In the genomic region with DNA sequence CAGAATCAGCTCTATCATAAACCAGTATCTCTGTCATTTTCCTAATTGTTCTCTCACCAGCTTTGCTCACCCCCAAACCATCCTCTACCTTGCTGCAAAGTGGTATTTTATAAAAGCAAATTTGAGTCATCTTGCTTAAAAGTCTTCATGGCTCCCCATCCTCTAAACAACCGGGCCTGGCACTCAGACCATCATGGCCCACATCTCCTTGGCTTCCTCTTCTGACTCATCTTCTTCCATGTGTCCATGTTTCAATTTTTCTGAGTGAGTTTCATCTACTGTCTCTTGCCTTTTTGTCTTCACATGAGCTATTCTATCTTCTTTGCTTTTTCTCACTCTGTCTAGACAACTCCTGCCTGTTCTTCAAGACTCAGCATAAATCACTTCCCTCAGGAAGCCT, we compare ENCODE assay signal across 9 cellular contexts. TPM values are rescaled to one million over a fixed set of nuclear protein-coding genes. Genes with fewer than 3 reads are reported as not detected.
"Had no signal": no experiment of that assay in that cellular context is flagged by ENCODE, and none has a peak within 500 bp of the region (broad histone marks: within the 10 kb centered on the region; RNA-seq: fewer than 3 reads in every experiment).

No MANE protein-coding gene starts in this region.

- DNase-seq: GOT3, H7, HFFc6, KG1 had no signal

- H3K9me3 ChIP-seq: HAP-1 had no signal

- H3K36me3 ChIP-seq: HAP-1 had no signal

- ATAC-seq: HCT116 had no signal

- H3K4me3 ChIP-seq: HAP-1 had no signal

RNA-seq across cellular contexts. Expression of gene LHCGR, which starts 58.6 kb away (rescaled TPM):
- total RNA-seq: H4, H7, HFFc6, HT-29 had no signal
- polyA plus RNA-seq: IgD-negative memory B cell had no signal
